In the genomic region with DNA sequence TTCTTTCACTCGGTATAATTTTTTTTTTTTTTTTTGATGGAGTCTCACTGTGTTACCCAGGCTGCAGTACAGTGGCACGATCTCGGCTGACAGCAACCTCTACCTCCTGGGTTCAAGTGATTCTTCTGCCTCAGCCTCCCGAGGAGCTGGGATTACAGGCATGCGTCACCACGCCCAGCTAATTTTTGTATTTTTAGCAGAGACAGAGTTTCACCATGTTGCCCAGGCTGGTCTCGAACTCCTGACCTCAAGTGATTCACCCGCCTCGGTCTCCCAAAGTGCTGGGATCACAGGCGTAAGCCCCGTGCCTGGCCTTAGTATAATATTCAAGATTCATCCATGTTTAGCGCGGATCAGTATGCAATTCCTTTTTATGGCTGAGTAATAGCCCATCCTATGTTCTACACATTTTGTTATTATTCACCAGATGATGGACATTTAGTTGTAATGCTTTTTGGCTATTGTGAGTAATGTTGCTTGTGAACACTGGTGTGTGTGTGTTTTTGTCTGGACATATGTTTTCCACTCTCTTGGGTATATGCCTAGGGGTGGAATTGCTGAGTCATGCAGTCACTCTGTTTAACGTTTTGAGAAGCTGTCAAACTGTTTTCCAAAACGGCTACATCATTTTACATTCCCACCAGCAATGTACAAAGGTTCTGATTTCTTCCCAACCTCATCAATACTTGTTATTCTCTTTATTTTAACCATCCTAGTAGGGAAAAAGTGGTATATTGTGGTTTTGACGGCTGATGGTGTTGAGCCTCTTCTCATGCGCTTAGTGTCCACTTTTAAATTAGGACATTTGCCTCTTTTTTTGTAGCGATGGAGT, we compare ENCODE assay signal across 8 cellular contexts. TPM values are rescaled to one million over a fixed set of nuclear protein-coding genes. Genes with fewer than 3 reads are reported as not detected.
A peak's percentile ranks its signal among the peaks of the same experiment; 100 is the strongest.
DNase-seq lines count a peak whose midpoint lies in the region; ATAC-seq and TF ChIP-seq lines count a peak whose summit lies in the region.
"Had no signal": no experiment of that assay in that cellular context is flagged by ENCODE, and none has a peak within 500 bp of the region (broad histone marks: within the 10 kb centered on the region; RNA-seq: fewer than 3 reads in every experiment).

No MANE protein-coding gene starts in this region.

- H3F3A ChIP-seq in smooth muscle cell (ENCODE audit: low read depth): no peaks in the 10 kb centered on the region

- H3K4me1 ChIP-seq in smooth muscle cell (ENCODE audit: low read depth): no peaks in the 10 kb centered on the region

- TF ChIP-seq CTCF in smooth muscle cell (IDR thresholded peaks at IDR 0.05; ENCODE audit: borderline replicate concordance, insufficient read depth, poor library complexity, severe bottlenecking): no peak

- no peaks in the 10 kb centered on the region for H4K20me1 ChIP-seq in smooth muscle cell (ENCODE audit: low read depth)

- intact Hi-C loops in left ventricle myocardium superior (cut with micrococcal nuclease): no loop called here

- no peaks in the 10 kb centered on the region for H3K27me3 ChIP-seq in smooth muscle cell (ENCODE audit: low read depth)

- H3K4me3 ChIP-seq in smooth muscle cell: no peak overlapping the region

- H3K27me3 Mint-ChIP-seq in T-helper 17 cell: no peaks in the 10 kb centered on the region

- H3K4me2 ChIP-seq in smooth muscle cell: peak overlapping the region; percentile 29

- 68% methylated on average over 18 of the region's 18 CpGs for WGBS in smooth muscle cell (ENCODE audit: low lambda C conversion rate)

- H3K4me3 Mint-ChIP-seq in T-helper 17 cell: peak overlapping the region; percentile 61

- H3K27ac Mint-ChIP-seq in T-helper 17 cell: peak overlapping the region; percentile 83

- H2AFZ ChIP-seq in smooth muscle cell (ENCODE audit: low read depth): no peak overlapping the region
- H2AFZ ChIP-seq: parathyroid adenoma had no signal

- H3K9me3 ChIP-seq in T-helper 17 cell (ENCODE audit: control insufficient read depth, low read length, poor library complexity, severe bottlenecking) (no peaks in the 10 kb centered on the region), smooth muscle cell (replicated peaks; ENCODE audit: low read depth) (no peaks in the 10 kb centered on the region)

- no peaks in the 10 kb centered on the region for H3K36me3 ChIP-seq in smooth muscle cell (ENCODE audit: low read depth)

- H3K9ac ChIP-seq in smooth muscle cell (ENCODE audit: low read depth): peak overlapping the region; percentile 45
- H3K9ac ChIP-seq: parathyroid adenoma had no signal

- H3K79me2 ChIP-seq in smooth muscle cell (ENCODE audit: low read depth): no peaks in the 10 kb centered on the region
- H3K79me2 ChIP-seq: parathyroid adenoma had no signal

- DNase-seq in HT1080 (ENCODE audit: low read depth): peak; percentile 47
- no peak for DNase-seq in T-helper 17 cell
- DNase-seq in epithelial cell of prostate (ENCODE audit: low read depth, low spot score): peak; percentile 24
- no peak for DNase-seq in smooth muscle cell (lab: John Stamatoyannopoulos, UW; ENCODE audit: unreplicated experiment)
- DNase-seq in NCI-H774 (lab: John Stamatoyannopoulos, UW): no peak
- DNase-seq in left ventricle myocardium superior: no peak

- peaks cover 29% of the 10 kb centered on the region for H3K4me1 Mint-ChIP-seq in T-helper 17 cell

- H3K36me3 Mint-ChIP-seq in T-helper 17 cell (ENCODE audit: low read depth): peaks cover 7% of the 10 kb centered on the region

- ATAC-seq in T-helper 17 cell: no peak
- no peak for ATAC-seq in HG03457 (IDR thresholded peaks at IDR 0.05; ENCODE audit: unreplicated experiment)
- no peak for ATAC-seq in left ventricle myocardium superior

- H3K27ac ChIP-seq in epithelial cell of prostate: peak overlapping the region; percentile 64
- peak overlapping the region; percentile 86 for H3K27ac ChIP-seq in smooth muscle cell (ENCODE audit: low read depth)
- H3K27ac ChIP-seq: parathyroid adenoma had no signal

RNA-seq across cellular contexts. Expression of a gene that starts 22.9 kb away (rescaled TPM):
- total RNA-seq in HT1080 (2014; rRNA removed; shearing (Covaris generic)): 15.5 and 16.1 TPM in 2 replicates
- polyA plus RNA-seq in HT1080 (2015; cell fraction: cytosol; rRNA removed): 6.5 and 7.7 TPM in 2 replicates
- polyA plus RNA-seq in HT1080 (2015; cell fraction: nucleus; rRNA removed): 7.8 and 10.4 TPM in 2 replicates
- 10 to 100 TPM; 13.5 to 20.7 TPM for total RNA-seq in T-helper 17 cell
- total RNA-seq in smooth muscle cell: 2.2 and 2.3 TPM in 2 replicates
- 4.0 and 6.9 TPM in 2 replicates for polyA plus RNA-seq in smooth muscle cell
- 44.7 TPM for total RNA-seq in left ventricle myocardium superior

RNA-seq across cellular contexts. Expression of a gene that starts 26.9 kb away (rescaled TPM):
- total RNA-seq in HT1080 (2014; rRNA removed; shearing (Covaris generic)): 34.3 and 34.5 TPM in 2 replicates
- polyA plus RNA-seq in HT1080 (2015; cell fraction: cytosol; rRNA removed): 27.9 and 34.2 TPM in 2 replicates
- polyA plus RNA-seq in HT1080 (2015; cell fraction: nucleus; rRNA removed): 25.0 and 31.8 TPM in 2 replicates
- 10 to 100 TPM; 16.6 to 18.6 TPM for total RNA-seq in T-helper 17 cell
- 22.7 and 29.7 TPM in 2 replicates for total RNA-seq in smooth muscle cell
- polyA plus RNA-seq in smooth muscle cell: 30.0 TPM in 2 replicates
- total RNA-seq in left ventricle myocardium superior: 57.0 TPM

Comparison
In these comparisons a context has a peak if more than half of its experiments do, and no peak if none do; other contexts are left out.
1. DNase-seq: peak in HT1080 (single experiment) and epithelial cell of prostate (single experiment); none in T-helper 17 cell (0 of 3), smooth muscle cell (single experiment), NCI-H774 (single experiment) and left ventricle myocardium superior (single experiment).